17 cellular contexts compared by ENCODE assay signal in the genomic region with DNA sequence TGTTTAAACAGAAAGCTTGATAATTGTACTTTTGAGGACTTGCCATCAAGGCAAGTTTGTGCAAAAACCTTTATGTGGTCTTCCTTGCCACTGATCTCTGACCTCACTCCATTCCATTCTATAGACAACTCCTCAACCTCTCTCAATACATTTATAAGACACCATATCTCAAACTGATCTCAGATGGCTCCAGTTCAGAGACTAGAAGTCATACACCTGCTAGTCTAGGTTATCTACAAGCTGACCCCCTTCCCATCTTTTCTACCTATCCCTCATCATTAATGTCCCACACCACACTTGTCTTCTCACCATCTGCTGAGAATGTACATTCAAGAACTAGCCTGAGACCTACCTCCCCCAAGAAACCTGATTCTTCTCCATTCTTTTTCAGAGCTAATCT.
DNase-seq lines count a peak whose midpoint lies in the region; ATAC-seq, FAIRE-seq and TF ChIP-seq lines count a peak whose summit lies in the region.
"Had no signal": no experiment of that assay in that cellular context is flagged by ENCODE, and none has a peak within 500 bp of the region (broad histone marks: within the 10 kb centered on the region; RNA-seq: fewer than 3 reads in every experiment).

No MANE protein-coding gene starts in this region.

- no peak for FAIRE-seq in pancreas (lab: Jason Lieb, UNC)
- FAIRE-seq: small intestine had no signal

- no peaks in the 10 kb centered on the region for H4K20me1 ChIP-seq in OCI-LY3 (ENCODE audit: insufficient read depth, low read length)

- H3K4me3 Mint-ChIP-seq in CD4-positive, CD25-positive, alpha-beta regulatory T cell = peak overlapping the region in 1 of 4 donors; percentile 55
- no peak overlapping the region for H3K4me3 Mint-ChIP-seq in CD8-positive, alpha-beta memory T cell

- peak overlapping the region; percentile 15 to 80 (median 63) for H3K27ac Mint-ChIP-seq in CD4-positive, CD25-positive, alpha-beta regulatory T cell
- peak overlapping the region in 5 of 8 donors; percentile 0 to 86 (median 15) for H3K27ac Mint-ChIP-seq in CD8-positive, alpha-beta memory T cell

- no peaks in the 10 kb centered on the region for H3K36me3 ChIP-seq in CD4-positive, CD25-positive, alpha-beta regulatory T cell (ENCODE audit: control insufficient read depth, insufficient read depth, low read length)
- H3K36me3 ChIP-seq in CD8-positive, alpha-beta memory T cell (ENCODE audit: insufficient read depth, low read length) = no peaks in the 10 kb centered on the region
- H3K36me3 ChIP-seq in OCI-LY3 (replicated peaks; ENCODE audit: low read depth, low read length) = no peaks in the 10 kb centered on the region
- no peaks in the 10 kb centered on the region for H3K36me3 ChIP-seq in pancreas
- H3K36me3 ChIP-seq: ascending aorta, MG63, thoracic aorta had no signal

- no peak for DNase-seq in CD4-positive, CD25-positive, alpha-beta regulatory T cell
- DNase-seq in CD8-positive, alpha-beta memory T cell = no peak
- DNase-seq in caudate nucleus (lab: John Stamatoyannopoulos, UW) (no peak), cerebellar cortex (ENCODE audit: low spot score) (no peak), ecto neural progenitor cell (ENCODE audit: low spot score) (no peak), pancreas (no peak)
- DNase-seq: hippocampal formation; kidney glomerular epithelial cell; mesenchymal stem cell; MG63; NCI-H226; psoas muscle; small intestine; stimulated activated CD8-positive, alpha-beta memory T cell treated with anti-CD3 and anti-CD28 coated beads, Interleukin-4, amount 100 ng/mL, for 48 hours had no signal

- TF ChIP-seq CTCF in OCI-LY3 (IDR thresholded peaks at IDR 0.05; ENCODE audit: low read depth, low read length) = no peak
- no peak for TF ChIP-seq CTCF in pancreas (IDR thresholded peaks at IDR 0.05)

- H3K9ac ChIP-seq in OCI-LY3 (ENCODE audit: low read length) = peak overlapping the region; percentile 56; the same call in 1 of the 2 replicates

- H3K4me2 ChIP-seq in OCI-LY3 (ENCODE audit: low read length) = peak overlapping the region; percentile 93

- peaks cover 35% of the 10 kb centered on the region for H3K4me1 ChIP-seq in CD4-positive, CD25-positive, alpha-beta regulatory T cell (ENCODE audit: control insufficient read depth, insufficient read depth, low read length, poor library complexity, severe bottlenecking)
- H3K4me1 ChIP-seq in CD8-positive, alpha-beta memory T cell (ENCODE audit: insufficient read depth, low read length) = peaks cover 20% of the 10 kb centered on the region
- H3K4me1 ChIP-seq in OCI-LY3 (ENCODE audit: low read length) (peaks cover 86% of the 10 kb centered on the region), pancreas (no peaks in the 10 kb centered on the region)

- POLR2A ChIA-PET in CD8-positive, alpha-beta memory T cell (lab: Charles Lee) = no interaction called here

- H3K27ac ChIP-seq in CD4-positive, CD25-positive, alpha-beta regulatory T cell (ENCODE audit: insufficient read depth, low read length, poor library complexity, severe bottlenecking) = no peak overlapping the region
- no peak overlapping the region for H3K27ac ChIP-seq in CD8-positive, alpha-beta memory T cell (ENCODE audit: low read depth, low read length)
- H3K27ac ChIP-seq in OCI-LY3 (ENCODE audit: low read length) = peak overlapping the region; percentile 92
- peak overlapping the region; percentile 11 for H3K27ac ChIP-seq in caudate nucleus (ENCODE audit: low read depth, low read length)
- H3K27ac ChIP-seq in pancreas = no peak overlapping the region
- H3K27ac ChIP-seq: ascending aorta, psoas muscle, thoracic aorta had no signal

- no peaks in the 10 kb centered on the region for H3K27me3 Mint-ChIP-seq in CD4-positive, CD25-positive, alpha-beta regulatory T cell
- no peaks in the 10 kb centered on the region for H3K27me3 Mint-ChIP-seq in CD8-positive, alpha-beta memory T cell

- H3K4me3 ChIP-seq in CD4-positive, CD25-positive, alpha-beta regulatory T cell (ENCODE audit: low read depth, low read length) = no peak overlapping the region
- H3K4me3 ChIP-seq in CD8-positive, alpha-beta memory T cell (ENCODE audit: low read length) = no peak overlapping the region
- H3K4me3 ChIP-seq in OCI-LY3 (ENCODE audit: low read length) = peak overlapping the region; percentile 69
- no peak overlapping the region for H3K4me3 ChIP-seq in pancreas
- H3K4me3 ChIP-seq: ascending aorta, MG63, psoas muscle, thoracic aorta had no signal

- intact Hi-C loops in pancreas (cut with DNase I) = no loop called here

- H3K27me3 ChIP-seq in CD4-positive, CD25-positive, alpha-beta regulatory T cell (ENCODE audit: control insufficient read depth, insufficient read depth, low read length) = no peaks in the 10 kb centered on the region
- no peaks in the 10 kb centered on the region for H3K27me3 ChIP-seq in CD8-positive, alpha-beta memory T cell (ENCODE audit: insufficient read depth, low read length, poor library complexity, severe bottlenecking)
- H3K27me3 ChIP-seq in OCI-LY3 (ENCODE audit: low read depth, low read length) (no peaks in the 10 kb centered on the region; the same call in 1 of the 2 replicates), pancreas (no peaks in the 10 kb centered on the region)
- H3K27me3 ChIP-seq: ascending aorta, MG63 had no signal

- H3K9me3 ChIP-seq in CD4-positive, CD25-positive, alpha-beta regulatory T cell (ENCODE audit: control insufficient read depth in 2 of 2, low read length in 2 of 2) = no peaks in the 10 kb centered on the region
- H3K9me3 ChIP-seq in CD8-positive, alpha-beta memory T cell (ENCODE audit: low read length) = no peaks in the 10 kb centered on the region
- H3K9me3 ChIP-seq in OCI-LY3 (ENCODE audit: insufficient read depth, low read length) (no peaks in the 10 kb centered on the region), pancreas (no peaks in the 10 kb centered on the region)
- H3K9me3 ChIP-seq: ascending aorta, MG63, psoas muscle, thoracic aorta had no signal

- H3K79me2 ChIP-seq in OCI-LY3 (ENCODE audit: low read length) = no peaks in the 10 kb centered on the region

- ATAC-seq in CD4-positive, CD25-positive, alpha-beta regulatory T cell (ENCODE audit: low read depth in 2 of 2) = no peak
- ATAC-seq in pancreas = no peak
- ATAC-seq: psoas muscle had no signal

- no peak overlapping the region for H2AFZ ChIP-seq in OCI-LY3 (ENCODE audit: low read depth, low read length)

- no peaks in the 10 kb centered on the region for H3K9me3 Mint-ChIP-seq in CD4-positive, CD25-positive, alpha-beta regulatory T cell
- H3K9me3 Mint-ChIP-seq in CD8-positive, alpha-beta memory T cell = no peaks in the 10 kb centered on the region

- CTCF ChIA-PET in CD8-positive, alpha-beta memory T cell (lab: Charles Lee) = no interaction called here

- H3K4me1 Mint-ChIP-seq in CD4-positive, CD25-positive, alpha-beta regulatory T cell = peaks cover 29 to 66% (median 52%) of the 10 kb centered on the region in 4 donors
- peaks cover 36 to 64% (median 62%) of the 10 kb centered on the region in 3 donors for H3K4me1 Mint-ChIP-seq in CD8-positive, alpha-beta memory T cell

- H3K36me3 Mint-ChIP-seq in CD4-positive, CD25-positive, alpha-beta regulatory T cell = peaks cover 12% of the 10 kb centered on the region
- H3K36me3 Mint-ChIP-seq in CD8-positive, alpha-beta memory T cell = peaks cover 6 to 14% (median 11%) of the 10 kb centered on the region in 3 donors

Comparison
In these comparisons a context has a peak if more than half of its experiments do, and no peak if none do; other contexts are left out.
1. H3K27ac ChIP-seq: peak in OCI-LY3 (single experiment) and caudate nucleus (single experiment); none in CD4-positive, CD25-positive, alpha-beta regulatory T cell (single experiment), CD8-positive, alpha-beta memory T cell (single experiment) and pancreas (0 of 4).